In the genomic region with DNA sequence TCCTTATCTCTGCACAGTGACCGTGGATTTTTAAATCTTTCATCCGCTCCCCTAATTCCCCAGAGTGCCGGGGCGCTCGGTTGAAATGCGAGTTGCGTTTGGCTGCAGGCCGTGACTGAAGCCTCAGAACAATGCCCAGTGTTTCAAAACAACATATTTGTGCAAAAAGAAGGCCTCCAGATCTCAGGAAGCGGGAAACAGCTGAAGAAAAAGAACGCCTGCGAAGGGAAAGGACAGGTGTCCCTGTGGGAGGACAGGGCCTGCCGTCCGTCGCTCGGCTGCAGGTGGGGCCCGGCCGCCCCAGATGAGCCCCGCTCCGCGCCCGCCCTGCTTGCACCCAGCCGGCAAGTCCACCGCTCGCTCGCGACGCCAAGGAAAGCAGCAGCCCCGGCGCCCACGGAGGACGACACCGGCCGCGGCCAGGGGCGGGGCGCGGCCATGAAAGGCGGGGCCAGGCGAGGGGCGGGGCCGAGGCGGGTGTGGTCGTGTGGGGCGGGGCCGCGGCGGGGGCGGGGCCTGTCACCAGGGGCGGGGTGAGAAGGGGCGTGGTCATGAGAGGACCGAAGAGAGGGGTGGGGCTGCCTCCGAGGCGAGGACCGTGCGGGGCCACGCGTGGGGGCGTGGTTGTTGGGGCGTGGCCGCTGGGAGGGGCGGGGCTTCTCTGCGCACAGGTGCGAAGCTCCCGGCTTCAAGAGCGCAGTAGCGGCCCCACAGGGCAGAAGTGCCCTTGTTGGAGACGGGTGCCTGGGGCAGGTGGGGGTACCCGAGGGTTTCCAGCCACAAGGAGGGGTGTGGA, we compare ENCODE assay signal across 1 cellular context.
TF ChIP-seq lines count a peak whose summit lies in the region.

No MANE protein-coding gene starts in this region.

TF ChIP-seq in neural cell, 6 proteins besides CTCF, POLR2A, EP300 and RAD21:
- TF ChIP-seq, protein P1, sequence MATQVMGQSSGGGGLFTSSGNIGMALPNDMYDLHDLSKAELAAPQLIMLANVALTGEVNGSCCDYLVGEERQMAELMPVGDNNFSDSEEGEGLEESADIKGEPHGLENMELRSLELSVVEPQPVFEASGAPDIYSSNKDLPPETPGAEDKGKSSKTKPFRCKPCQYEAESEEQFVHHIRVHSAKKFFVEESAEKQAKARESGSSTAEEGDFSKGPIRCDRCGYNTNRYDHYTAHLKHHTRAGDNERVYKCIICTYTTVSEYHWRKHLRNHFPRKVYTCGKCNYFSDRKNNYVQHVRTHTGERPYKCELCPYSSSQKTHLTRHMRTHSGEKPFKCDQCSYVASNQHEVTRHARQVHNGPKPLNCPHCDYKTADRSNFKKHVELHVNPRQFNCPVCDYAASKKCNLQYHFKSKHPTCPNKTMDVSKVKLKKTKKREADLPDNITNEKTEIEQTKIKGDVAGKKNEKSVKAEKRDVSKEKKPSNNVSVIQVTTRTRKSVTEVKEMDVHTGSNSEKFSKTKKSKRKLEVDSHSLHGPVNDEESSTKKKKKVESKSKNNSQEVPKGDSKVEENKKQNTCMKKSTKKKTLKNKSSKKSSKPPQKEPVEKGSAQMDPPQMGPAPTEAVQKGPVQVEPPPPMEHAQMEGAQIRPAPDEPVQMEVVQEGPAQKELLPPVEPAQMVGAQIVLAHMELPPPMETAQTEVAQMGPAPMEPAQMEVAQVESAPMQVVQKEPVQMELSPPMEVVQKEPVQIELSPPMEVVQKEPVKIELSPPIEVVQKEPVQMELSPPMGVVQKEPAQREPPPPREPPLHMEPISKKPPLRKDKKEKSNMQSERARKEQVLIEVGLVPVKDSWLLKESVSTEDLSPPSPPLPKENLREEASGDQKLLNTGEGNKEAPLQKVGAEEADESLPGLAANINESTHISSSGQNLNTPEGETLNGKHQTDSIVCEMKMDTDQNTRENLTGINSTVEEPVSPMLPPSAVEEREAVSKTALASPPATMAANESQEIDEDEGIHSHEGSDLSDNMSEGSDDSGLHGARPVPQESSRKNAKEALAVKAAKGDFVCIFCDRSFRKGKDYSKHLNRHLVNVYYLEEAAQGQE (IDR thresholded peaks at IDR 0.05; ENCODE audit: borderline replicate concordance), result no peak
- TF ChIP-seq SMC3 (conservative IDR thresholded peaks at IDR 0.05; ENCODE audit: poor library complexity) (no peak), TAF1 (IDR thresholded peaks at IDR 0.05; ENCODE audit: low read depth) (no peak), POLR2AphosphoS5 (IDR thresholded peaks at IDR 0.05) (no peak), EZH2 (IDR thresholded peaks at IDR 0.05; ENCODE audit: borderline replicate concordance, insufficient read depth, low read length, poor library complexity, severe bottlenecking) (no peak), MXI1 (conservative IDR thresholded peaks at IDR 0.05; ENCODE audit: poor library complexity, severe bottlenecking) (no peak)
